ENCODE assay signal across 8 cellular contexts in the genomic region with DNA sequence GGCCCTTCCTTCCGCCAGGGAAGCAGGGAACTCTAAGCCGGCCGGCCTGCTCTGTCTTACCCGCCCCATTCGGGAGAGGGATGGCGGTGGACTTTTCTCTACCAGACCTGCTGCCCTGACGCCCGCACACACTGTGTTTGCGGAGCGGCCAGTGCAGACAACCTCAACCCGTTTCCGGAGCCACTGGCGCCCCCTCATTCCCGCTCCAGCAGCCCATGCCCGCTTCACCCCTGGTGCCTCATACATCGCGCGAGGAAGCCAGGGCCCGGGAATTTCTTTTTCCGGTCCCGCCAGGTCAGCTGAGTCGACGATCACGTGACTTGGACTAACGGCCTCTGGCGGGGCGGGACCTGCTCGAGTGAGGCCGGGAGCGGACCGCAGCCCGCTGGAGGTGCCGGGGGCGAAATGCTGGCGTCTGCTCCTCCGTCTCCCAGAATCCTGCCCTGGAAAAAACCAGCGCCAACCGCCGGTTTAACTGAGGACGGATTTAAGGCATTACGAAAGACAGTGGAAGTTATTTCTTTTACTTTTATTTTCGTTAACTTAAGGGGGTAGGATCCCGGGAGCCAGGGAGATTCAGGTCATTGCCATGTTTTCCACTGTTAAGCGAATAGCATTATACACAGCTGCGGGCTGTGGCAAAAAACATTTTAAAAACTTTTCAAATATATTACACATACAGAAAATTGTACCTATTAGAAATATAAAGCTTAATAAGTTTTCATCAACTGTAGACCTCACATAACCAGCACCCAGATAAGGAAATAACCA. TPM values are rescaled to one million over a fixed set of nuclear protein-coding genes. Genes with fewer than 3 reads are reported as not detected.
DNase-seq lines count a peak whose midpoint lies in the region; TF ChIP-seq lines count a peak whose summit lies in the region.
"Not testable (repeated sequence)": the region's sequence is repeated elsewhere in the genome, so short reads cannot be mapped to it uniquely, and the experiment has no call there.

No MANE protein-coding gene starts in this region.

- H3K27ac ChIP-seq in duodenal mucosa (ENCODE audit: low read depth, low read length), result not testable (repeated sequence)
- peak overlapping the region; percentile 66 for H3K27ac ChIP-seq in rectal smooth muscle tissue (ENCODE audit: low read depth, low read length)

- not testable (repeated sequence) for TF ChIP-seq CTCF in HFF-Myc (IDR thresholded peaks at IDR 0.05; ENCODE audit: low read depth, low read length, missing control alignments)

- H3K4me1 ChIP-seq in duodenal mucosa (ENCODE audit: control insufficient read depth in 1 of 2, insufficient read depth in 2 of 2, low read length in 2 of 2); rectal smooth muscle tissue (ENCODE audit: control insufficient read depth, insufficient read depth, low read length): not testable (repeated sequence)

- peak overlapping the region; percentile 24; the same call in 1 of the 2 replicates for H3K4me3 ChIP-seq in GM08714 (ENCODE audit: low read length)
- peak overlapping the region; percentile 26 for H3K4me3 ChIP-seq in HFF-Myc (replicated peaks; ENCODE audit: low read depth, low read length)
- H3K4me3 ChIP-seq in MG63, result peak overlapping the region; percentile 47
- peak overlapping the region; percentile 50 to 63 for H3K4me3 ChIP-seq in duodenal mucosa (ENCODE audit: low read depth in 1 of 2, low read length in 2 of 2)
- peak overlapping the region; percentile 64 for H3K4me3 ChIP-seq in rectal smooth muscle tissue (ENCODE audit: low read length)

- DNase-seq in HFF-Myc (ENCODE audit: extremely low read depth, low read depth) (peak; percentile 54), MG63 (peak; percentile 96), inferior parietal cortex (ENCODE audit: extremely low spot score) (peak; percentile 92), superior temporal gyrus (ENCODE audit: extremely low spot score) (peak; percentile 95)
- DNase-seq in activated CD8-positive, alpha-beta memory T cell treated with anti-CD3 and anti-CD28 coated beads, Interleukin-2, amount 50 U/mL, for 24 hours (ENCODE audit: extremely low read depth), result peak; percentile 65

- H3K27me3 ChIP-seq in MG63; duodenal mucosa (ENCODE audit: control insufficient read depth in 1 of 2, insufficient read depth in 2 of 2, low read length in 2 of 2); rectal smooth muscle tissue (ENCODE audit: control insufficient read depth, insufficient read depth, low read length): not testable (repeated sequence)

- not testable (repeated sequence) for H3K36me3 ChIP-seq in MG63; duodenal mucosa (ENCODE audit: control insufficient read depth in 1 of 2, insufficient read depth in 2 of 2, low read length in 2 of 2); rectal smooth muscle tissue (ENCODE audit: control insufficient read depth, insufficient read depth, low read length)

- H3K9me3 ChIP-seq in MG63; duodenal mucosa (ENCODE audit: control insufficient read depth in 1 of 2, low read length in 2 of 2): not testable (repeated sequence)

- H3K9ac ChIP-seq in duodenal mucosa (ENCODE audit: low read depth in 1 of 2, low read length in 2 of 2); rectal smooth muscle tissue (ENCODE audit: low read length): not testable (repeated sequence)

RNA-seq across cellular contexts. Expression of a gene that starts 17.8 kb away (rescaled TPM):
- total RNA-seq in MG63 (2014; rRNA removed; shearing (Covaris generic); ENCODE audit: low replicate concordance), result not detected in 2 replicates

RNA-seq across cellular contexts. Expression of a gene that starts 30.2 kb away (rescaled TPM):
- not detected in 2 replicates for total RNA-seq in MG63 (2014; rRNA removed; shearing (Covaris generic); ENCODE audit: low replicate concordance)
